Comparison of ENCODE assay signal across 25 cellular contexts in the genomic region with DNA sequence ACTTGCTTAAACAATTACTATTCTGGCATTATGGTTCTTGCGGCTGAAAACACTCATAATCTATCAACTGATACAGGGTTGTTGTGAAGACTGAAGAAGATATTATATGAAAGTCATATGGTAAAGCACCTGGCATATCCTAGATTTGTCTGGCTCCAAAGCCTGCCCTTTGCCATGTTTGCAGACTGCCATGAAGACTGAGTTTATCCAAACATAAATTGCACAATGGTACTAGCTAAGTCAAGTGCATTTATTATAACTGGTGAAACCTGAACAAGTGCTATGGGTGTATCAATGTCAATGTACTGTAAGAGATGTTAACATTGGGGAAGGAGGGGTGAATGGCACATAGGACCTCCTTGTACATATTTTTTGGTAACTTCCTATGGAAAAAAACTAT.
DNase-seq lines count a peak whose midpoint lies in the region; ATAC-seq and TF ChIP-seq lines count a peak whose summit lies in the region.
"Had no signal": no experiment of that assay in that cellular context is flagged by ENCODE, and none has a peak within 500 bp of the region (broad histone marks: within the 10 kb centered on the region; RNA-seq: fewer than 3 reads in every experiment).

No MANE protein-coding gene starts in this region.

- peaks cover 0 to 1% (median 0%) of the 10 kb centered on the region in 4 donors for H3K4me1 Mint-ChIP-seq in CD4-positive, CD25-positive, alpha-beta regulatory T cell
- H3K4me1 Mint-ChIP-seq in HFFc6 (ENCODE audit: low read depth): peaks cover 88% of the 10 kb centered on the region
- H3K4me1 Mint-ChIP-seq: activated B cell treated with CpG ODN at 0.5 μM for 24 hours had no signal

- no peaks in the 10 kb centered on the region for H3K4me1 ChIP-seq in CD4-positive, CD25-positive, alpha-beta regulatory T cell (ENCODE audit: control insufficient read depth, insufficient read depth, low read length, poor library complexity, severe bottlenecking)
- H3K4me1 ChIP-seq in SJSA1 (replicated peaks): peaks cover 66% of the 10 kb centered on the region
- H3K4me1 ChIP-seq: heart right ventricle had no signal

- peaks cover 47% of the 10 kb centered on the region for H3K36me3 ChIP-seq in CD4-positive, CD25-positive, alpha-beta regulatory T cell (ENCODE audit: control insufficient read depth, insufficient read depth, low read length)
- peaks cover 3% of the 10 kb centered on the region; the same call in 1 of the 2 replicates for H3K36me3 ChIP-seq in SJSA1

- H3K27ac Mint-ChIP-seq in CD4-positive, CD25-positive, alpha-beta regulatory T cell: peak overlapping the region in 2 of 3 donors; percentile 16 to 20
- H3K27ac Mint-ChIP-seq in HFFc6: peak overlapping the region; percentile 86
- H3K27ac Mint-ChIP-seq: activated B cell treated with CpG ODN at 0.5 μM for 24 hours; activated CD8-positive, alpha-beta memory T cell treated with anti-CD3 and anti-CD28 coated beads, Interleukin-2, amount 10 ng/mL, durations not matched to agents 7 days and 5 days; CD8-positive, alpha-beta T cell; stimulated activated naive B cell treated with anti-CD40 and anti-IgM and Interleukin-4, amounts not matched to agents 10 μg/mL and 1 μg/mL and 100 μg/mL, for 72 hours had no signal

- DNase-seq in CD4-positive, CD25-positive, alpha-beta regulatory T cell: no peak
- DNase-seq in HFFc6 (no peak), SJSA1 (ENCODE audit: low read depth in 1 of 2, low spot score in 2 of 2) (no peak), left lobe of liver (ENCODE audit: low spot score) (no peak), MV-4-11 (lab: John Stamatoyannopoulos, UW) (no peak)
- DNase-seq in activated CD4-positive, alpha-beta T cell treated with anti-CD3 and anti-CD28 coated beads for 4 hours: no peak
- no peak for DNase-seq in stimulated activated naive CD4-positive, alpha-beta T cell (lab: John Stamatoyannopoulos, UW)
- DNase-seq: activated B cell treated with CpG ODN at 0.5 μM for 24 hours; activated CD8-positive, alpha-beta memory T cell treated with anti-CD3 and anti-CD28 coated beads, Interleukin-2, amount 10 ng/mL, durations not matched to agents 7 days and 5 days; activated T-cell treated with anti-CD3 and anti-CD28 coated beads, Interleukin-2, amount 50 U/mL, for 48 hours; CD8-positive, alpha-beta T cell; DMS 273 treated with DMSO at 0.1 percent for 48 hours; GDM1; heart right ventricle; mesendoderm; NCI-H1092 treated with DMSO at 0.1 percent for 48 hours; NCI-H187; NCI-H446; stimulated activated CD4-positive, alpha-beta T cell treated with anti-CD3 and anti-CD28 coated beads, Interleukin-4, amount 100 ng/mL, for 4 hours; stimulated activated naive B cell treated with anti-CD40 and anti-IgM and Interleukin-4, amounts not matched to agents 10 μg/mL and 1 μg/mL and 100 μg/mL, for 72 hours had no signal

- no peaks in the 10 kb centered on the region for H3K9me3 Mint-ChIP-seq in CD4-positive, CD25-positive, alpha-beta regulatory T cell
- H3K9me3 Mint-ChIP-seq in HFFc6: no peaks in the 10 kb centered on the region
- H3K9me3 Mint-ChIP-seq: activated B cell treated with CpG ODN at 0.5 μM for 24 hours; CD8-positive, alpha-beta T cell; stimulated activated naive B cell treated with anti-CD40 and anti-IgM and Interleukin-4, amounts not matched to agents 10 μg/mL and 1 μg/mL and 100 μg/mL, for 72 hours had no signal

- H3K36me3 Mint-ChIP-seq in CD4-positive, CD25-positive, alpha-beta regulatory T cell: peaks cover 62% of the 10 kb centered on the region
- peaks cover 14% of the 10 kb centered on the region; the same call in 1 of the 2 replicates for H3K36me3 Mint-ChIP-seq in HFFc6 (ENCODE audit: low read depth)

- H3K27me3 ChIP-seq in CD4-positive, CD25-positive, alpha-beta regulatory T cell (ENCODE audit: control insufficient read depth, insufficient read depth, low read length): no peaks in the 10 kb centered on the region
- no peaks in the 10 kb centered on the region for H3K27me3 ChIP-seq in SJSA1 (replicated peaks)
- H3K27me3 ChIP-seq: heart right ventricle, neutrophil had no signal

- no peak overlapping the region for H3K4me3 ChIP-seq in CD4-positive, CD25-positive, alpha-beta regulatory T cell (ENCODE audit: low read depth, low read length)
- no peak overlapping the region for H3K4me3 ChIP-seq in SJSA1
- H3K4me3 ChIP-seq: heart right ventricle, thoracic aorta had no signal

- no peak for TF ChIP-seq CTCF in HFFc6 (IDR thresholded peaks at IDR 0.05)

- ATAC-seq in CD4-positive, CD25-positive, alpha-beta regulatory T cell (ENCODE audit: low read depth in 2 of 2): no peak
- ATAC-seq in left lobe of liver: peak; percentile 77
- ATAC-seq: activated CD8-positive, alpha-beta memory T cell treated with anti-CD3 and anti-CD28 coated beads, Interleukin-2, amount 10 ng/mL, durations not matched to agents 7 days and 5 days; CD8-positive, alpha-beta T cell; heart right ventricle; Right ventricle myocardium inferior; sciatic nerve; stimulated activated naive B cell treated with anti-CD40 and anti-IgM and Interleukin-4, amounts not matched to agents 10 μg/mL and 1 μg/mL and 100 μg/mL, for 72 hours had no signal

- no peaks in the 10 kb centered on the region for H3K9me3 ChIP-seq in CD4-positive, CD25-positive, alpha-beta regulatory T cell (ENCODE audit: control insufficient read depth in 2 of 2, low read length in 2 of 2)
- H3K9me3 ChIP-seq in SJSA1 (replicated peaks): no peaks in the 10 kb centered on the region
- H3K9me3 ChIP-seq: heart right ventricle, neutrophil, thoracic aorta had no signal

- no peaks in the 10 kb centered on the region for H3K27me3 Mint-ChIP-seq in CD4-positive, CD25-positive, alpha-beta regulatory T cell
- H3K27me3 Mint-ChIP-seq in HFFc6 (ENCODE audit: insufficient read depth): no peaks in the 10 kb centered on the region; the same call in 1 of the 2 replicates
- H3K27me3 Mint-ChIP-seq: activated B cell treated with CpG ODN at 0.5 μM for 24 hours; activated CD8-positive, alpha-beta memory T cell treated with anti-CD3 and anti-CD28 coated beads, Interleukin-2, amount 10 ng/mL, durations not matched to agents 7 days and 5 days; progenitor cell of endocrine pancreas; stimulated activated naive B cell treated with anti-CD40 and anti-IgM and Interleukin-4, amounts not matched to agents 10 μg/mL and 1 μg/mL and 100 μg/mL, for 72 hours had no signal

- no peak overlapping the region for H3K4me3 Mint-ChIP-seq in CD4-positive, CD25-positive, alpha-beta regulatory T cell
- no peak overlapping the region for H3K4me3 Mint-ChIP-seq in HFFc6
- H3K4me3 Mint-ChIP-seq: activated B cell treated with CpG ODN at 0.5 μM for 24 hours; activated CD8-positive, alpha-beta memory T cell treated with anti-CD3 and anti-CD28 coated beads, Interleukin-2, amount 10 ng/mL, durations not matched to agents 7 days and 5 days; CD8-positive, alpha-beta T cell; stimulated activated naive B cell treated with anti-CD40 and anti-IgM and Interleukin-4, amounts not matched to agents 10 μg/mL and 1 μg/mL and 100 μg/mL, for 72 hours had no signal

- no peak overlapping the region for H3K27ac ChIP-seq in CD4-positive, CD25-positive, alpha-beta regulatory T cell (ENCODE audit: insufficient read depth, low read length, poor library complexity, severe bottlenecking)
- H3K27ac ChIP-seq in SJSA1: peak overlapping the region; percentile 95
- H3K27ac ChIP-seq: heart right ventricle, neutrophil, thoracic aorta had no signal
